1 cellular context compared by ENCODE assay signal in genomic region chr1:93680121-93681094, GRCh38.
TF ChIP-seq lines count a peak whose summit lies in the region.

No MANE protein-coding gene starts in this region.

TF ChIP-seq in HepG2, 621 proteins besides CTCF, POLR2A, EP300 and RAD21 (continued from another document and continues in another):
- no peak for TF ChIP-seq ZC3H4 (CRISPR knock-in tag; IDR thresholded peaks at IDR 0.05; ENCODE audit: borderline replicate concordance)
- TF ChIP-seq SRSF1 (optimal IDR thresholded peaks at IDR 0.05; ENCODE audit: low read depth, low read length), result no peak
- 0 out of 2 replicates have a peak, but pooled peaks have one; percentile 41 for TF ChIP-seq THAP9 (CRISPR knock-in tag; IDR thresholded peaks at IDR 0.05; ENCODE audit: borderline replicate concordance)
- peak; percentile 25; the same call in 1 of the 2 replicates for TF ChIP-seq ZNF788 (CRISPR knock-in tag; IDR thresholded peaks at IDR 0.05; ENCODE audit: borderline replicate concordance)
- TF ChIP-seq ZGPAT (CRISPR knock-in tag; IDR thresholded peaks at IDR 0.05), result peak; percentile 69
- TF ChIP-seq ZZZ3 (CRISPR knock-in tag; IDR thresholded peaks at IDR 0.05; ENCODE audit: borderline replicate concordance), result no peak
- peak; percentile 79 for TF ChIP-seq ZNF687 (CRISPR knock-in tag; IDR thresholded peaks at IDR 0.05)
- TF ChIP-seq ZNF670 (CRISPR knock-in tag; IDR thresholded peaks at IDR 0.05; ENCODE audit: borderline replicate concordance), result no peak
- 0 out of 2 replicates have a peak, but pooled peaks have one; percentile 14 for TF ChIP-seq KLF6 (CRISPR knock-in tag; IDR thresholded peaks at IDR 0.05)
- TF ChIP-seq SMAD3 (CRISPR knock-in tag; IDR thresholded peaks at IDR 0.05), result peak; percentile 25; the same call in 1 of the 2 replicates
- peak; percentile 43; the same call in 1 of the 2 replicates for TF ChIP-seq MED1 (CRISPR knock-in tag; IDR thresholded peaks at IDR 0.05)
- peak; percentile 30; the same call in 1 of the 2 replicates for TF ChIP-seq ERF (CRISPR knock-in tag; IDR thresholded peaks at IDR 0.05)
- TF ChIP-seq ARID5B (CRISPR knock-in tag; IDR thresholded peaks at IDR 0.05), result peak; percentile 53
- no peak for TF ChIP-seq TIGD3 (CRISPR knock-in tag; IDR thresholded peaks at IDR 0.05; ENCODE audit: borderline replicate concordance)
- TF ChIP-seq MIER3 (CRISPR knock-in tag; IDR thresholded peaks at IDR 0.05; ENCODE audit: borderline replicate concordance), result peak; percentile 29; the same call in 1 of the 2 replicates
- 0 out of 2 replicates have a peak, but pooled peaks have one; percentile 50 for TF ChIP-seq ZNF354B (CRISPR knock-in tag; IDR thresholded peaks at IDR 0.05)
- 0 out of 2 replicates have a peak, but pooled peaks have one; percentile 13 for TF ChIP-seq GABPB1 (CRISPR knock-in tag; IDR thresholded peaks at IDR 0.05)
- TF ChIP-seq MXD3 (CRISPR knock-in tag; IDR thresholded peaks at IDR 0.05), result no peak
- peak; percentile 57; the same call in 1 of the 2 replicates for TF ChIP-seq ZBED4 (CRISPR knock-in tag; IDR thresholded peaks at IDR 0.05; ENCODE audit: borderline replicate concordance)
- TF ChIP-seq MAX (IDR thresholded peaks at IDR 0.05), result peak; percentile 52; the same call in 1 of the 2 replicates
- TF ChIP-seq RBM39 (IDR thresholded peaks at IDR 0.05; ENCODE audit: low read depth, low read length, poor library complexity, severe bottlenecking), result no peak
- TF ChIP-seq KDM6A (CRISPR knock-in tag; IDR thresholded peaks at IDR 0.05; ENCODE audit: low read depth), result no peak
- TF ChIP-seq ZNF280B (CRISPR knock-in tag; IDR thresholded peaks at IDR 0.05; ENCODE audit: borderline replicate concordance), result peak; percentile 51; the same call in 1 of the 2 replicates
- no peak for TF ChIP-seq FOXA1 (IDR thresholded peaks at IDR 0.05)
- peak; percentile 23 for TF ChIP-seq FOXA1 (CRISPR knock-in tag; IDR thresholded peaks at IDR 0.05)
- TF ChIP-seq NFATC3 (CRISPR knock-in tag; IDR thresholded peaks at IDR 0.05), result no peak
- peak; percentile 76 for TF ChIP-seq JARID2 (CRISPR knock-in tag; IDR thresholded peaks at IDR 0.05; ENCODE audit: insufficient replicate concordance)
- TF ChIP-seq HOMEZ (CRISPR knock-in tag; IDR thresholded peaks at IDR 0.05; ENCODE audit: low read depth), result peak; percentile 13; the same call in 1 of the 2 replicates
- 0 out of 2 replicates have a peak, but pooled peaks have one; percentile 3 for TF ChIP-seq SMAD9 (CRISPR knock-in tag; IDR thresholded peaks at IDR 0.05)
- no peak for TF ChIP-seq SMAD1 (CRISPR knock-in tag; IDR thresholded peaks at IDR 0.05; ENCODE audit: borderline replicate concordance, low read depth)
- TF ChIP-seq IRF2 (CRISPR knock-in tag; IDR thresholded peaks at IDR 0.05), result peak; percentile 16; the same call in 1 of the 2 replicates
- no peak for TF ChIP-seq SP2 (CRISPR knock-in tag; IDR thresholded peaks at IDR 0.05)
- 0 out of 2 replicates have a peak, but pooled peaks have one; percentile 39 for TF ChIP-seq ARID2 (CRISPR knock-in tag; IDR thresholded peaks at IDR 0.05; ENCODE audit: borderline replicate concordance)
- 0 out of 2 replicates have a peak, but pooled peaks have one; percentile 33 for TF ChIP-seq HOXA3 (CRISPR knock-in tag; IDR thresholded peaks at IDR 0.05)
